ENCODE assay signal across 1 cellular context in the genomic region with DNA sequence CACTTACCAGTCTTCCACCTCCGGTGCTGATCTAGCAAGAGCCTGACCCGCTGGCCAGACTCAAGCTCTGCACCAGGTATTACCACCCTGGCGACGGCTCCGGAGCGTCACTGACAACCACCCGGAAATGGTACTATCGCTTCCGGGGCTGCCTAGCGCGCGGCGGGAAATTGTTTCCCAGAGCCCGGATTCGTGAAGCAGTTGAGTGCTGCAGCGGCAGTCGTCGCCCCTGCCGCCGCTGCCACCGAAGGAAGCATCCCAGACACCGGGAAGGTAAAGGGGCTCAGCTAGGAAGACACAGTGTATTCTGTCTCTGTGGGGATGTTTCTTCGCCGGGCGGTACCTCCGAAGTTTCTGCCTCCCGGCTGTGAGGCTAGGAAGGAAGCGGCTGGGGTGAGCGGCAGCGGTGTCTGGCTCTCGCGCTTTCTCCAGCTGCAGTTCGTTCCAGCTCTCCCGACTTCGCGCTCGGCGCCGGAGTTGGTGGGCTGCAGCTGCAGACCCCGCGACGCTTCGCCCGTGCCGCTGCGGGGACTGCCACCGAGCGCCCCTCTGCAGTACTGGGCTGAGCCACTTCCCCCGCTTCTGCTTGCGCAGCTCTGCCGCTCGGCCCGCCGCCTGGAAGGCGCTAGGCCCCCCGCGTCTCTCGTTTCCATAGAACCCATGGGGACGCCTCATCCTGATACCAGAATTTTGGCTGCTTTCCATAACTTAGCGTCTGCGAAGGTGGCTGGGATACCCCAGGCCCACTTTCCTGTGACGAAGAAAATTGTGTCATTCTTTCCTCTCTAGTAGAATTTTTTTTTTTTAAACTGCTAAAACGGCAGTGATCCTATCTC.
TF ChIP-seq lines count a peak whose summit lies in the region.

A gene with protein sequence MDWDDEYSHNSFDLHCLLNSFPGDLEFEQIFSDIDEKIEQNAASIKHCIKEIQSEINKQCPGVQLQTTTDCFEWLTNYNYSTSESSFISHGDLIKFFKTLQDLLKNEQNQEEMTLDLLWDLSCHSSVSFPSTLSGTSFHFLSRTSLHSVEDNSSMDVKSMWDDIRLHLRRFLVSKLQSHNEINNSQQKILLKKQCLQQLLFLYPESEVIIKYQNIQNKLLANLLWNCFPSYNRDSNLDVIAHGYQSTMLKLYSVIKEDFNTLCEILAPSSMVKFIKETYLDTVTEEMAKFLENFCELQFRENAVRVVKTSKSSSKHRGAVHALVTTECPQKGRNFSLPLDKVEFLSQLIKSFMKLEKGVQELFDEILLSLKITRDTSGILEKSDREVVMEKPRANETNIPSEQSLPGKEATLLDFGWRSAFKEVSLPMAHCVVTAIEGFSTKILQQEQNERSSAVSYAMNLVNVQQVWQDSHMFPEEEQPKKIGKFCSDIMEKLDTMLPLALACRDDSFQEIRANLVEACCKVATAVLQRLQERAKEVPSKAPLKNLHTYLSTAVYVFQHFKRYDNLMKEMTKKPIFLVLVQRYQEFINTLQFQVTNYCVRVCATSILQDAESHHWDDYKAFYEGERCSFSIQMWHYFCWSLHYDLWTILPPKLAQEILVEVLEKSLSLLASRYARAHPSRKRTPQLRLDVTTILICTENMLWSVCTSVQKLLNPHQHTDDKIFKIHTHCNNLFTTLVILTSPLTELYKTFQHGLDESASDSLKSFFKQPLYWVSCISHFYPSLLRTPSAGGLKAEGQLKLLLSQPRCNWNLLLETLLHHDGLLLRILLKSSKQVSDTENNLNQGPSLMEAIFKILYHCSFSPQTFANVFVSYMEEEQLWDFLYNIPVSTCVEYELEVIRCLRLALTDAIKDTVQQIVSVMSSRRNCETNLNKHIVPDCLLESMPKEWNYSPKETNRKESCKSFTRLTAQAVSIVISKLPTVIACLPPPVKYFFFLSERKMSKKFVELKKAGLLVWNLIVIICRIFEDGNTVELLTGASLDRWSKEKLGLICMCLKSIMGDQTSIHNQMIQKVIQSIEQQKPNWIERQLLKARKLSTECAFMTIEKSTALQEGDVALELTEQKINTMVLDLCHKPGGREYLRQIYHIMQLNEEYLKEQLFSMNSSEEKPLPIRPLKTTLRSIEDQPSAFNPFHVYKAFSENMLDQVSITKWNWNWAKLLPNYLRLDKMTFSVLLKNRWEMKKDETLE (N-terminal part only) (minus strand): TSS at position 112 of the 836 bp plus-strand sequence. CDS start 81,478 bp downstream, outside the sequence.
TSS of gene SLF1 (plus strand) at position 177 of the 836 bp plus-strand sequence. CDS start 10,142 bp downstream, outside the sequence.

TF ChIP-seq in HepG2, 621 proteins besides CTCF, POLR2A, EP300 and RAD21 (continued from another document and continues in another):
- TF ChIP-seq ZNF691 (CRISPR knock-in tag; IDR thresholded peaks at IDR 0.05; ENCODE audit: borderline replicate concordance, low read depth): no peak
- no peak for TF ChIP-seq ZNF75D (CRISPR knock-in tag; IDR thresholded peaks at IDR 0.05; ENCODE audit: borderline replicate concordance)
- no peak for TF ChIP-seq FOXA1 (IDR thresholded peaks at IDR 0.05)
- TF ChIP-seq FOXA1 (CRISPR knock-in tag; IDR thresholded peaks at IDR 0.05): no peak
- no peak for TF ChIP-seq HNF4G (IDR thresholded peaks at IDR 0.05; ENCODE audit: borderline replicate concordance, low read depth, low read length)
- TF ChIP-seq HNF4G (CRISPR knock-in tag; IDR thresholded peaks at IDR 0.05; ENCODE audit: borderline replicate concordance, low read depth): no peak
- TF ChIP-seq ZNF556 (CRISPR knock-in tag; IDR thresholded peaks at IDR 0.05; ENCODE audit: borderline replicate concordance): peak; percentile 68; the same call in 1 of the 2 replicates
- 0 out of 2 replicates have a peak, but pooled peaks have one; percentile 45 for TF ChIP-seq ZNF550 (CRISPR knock-in tag; IDR thresholded peaks at IDR 0.05; ENCODE audit: borderline replicate concordance)
- TF ChIP-seq ETV6 (CRISPR knock-in tag; conservative IDR thresholded peaks at IDR 0.05): 0 out of 2 replicates have a peak, but pooled peaks have one; percentile 57
- no peak for TF ChIP-seq ZNF468 (CRISPR knock-in tag; IDR thresholded peaks at IDR 0.05)
- no peak for TF ChIP-seq GMEB2 (CRISPR knock-in tag; IDR thresholded peaks at IDR 0.05; ENCODE audit: low read depth)
- no peak for TF ChIP-seq PAXIP1 (CRISPR knock-in tag; conservative IDR thresholded peaks at IDR 0.05)
- no peak for TF ChIP-seq MTF1 (CRISPR knock-in tag; IDR thresholded peaks at IDR 0.05)
- TF ChIP-seq ZNF317 (CRISPR knock-in tag; IDR thresholded peaks at IDR 0.05): no peak
- TF ChIP-seq HNF1A (IDR thresholded peaks at IDR 0.05; ENCODE audit: low read depth): no peak
- TF ChIP-seq HNF1A (CRISPR knock-in tag; IDR thresholded peaks at IDR 0.05; ENCODE audit: borderline replicate concordance): no peak
- TF ChIP-seq ZNF136 (CRISPR knock-in tag; IDR thresholded peaks at IDR 0.05; ENCODE audit: low read depth): 0 out of 2 replicates have a peak, but pooled peaks have one; percentile 44
- TF ChIP-seq ZNF567 (CRISPR knock-in tag; IDR thresholded peaks at IDR 0.05; ENCODE audit: borderline replicate concordance): no peak
- TF ChIP-seq ZNF792 (CRISPR knock-in tag; IDR thresholded peaks at IDR 0.05): no peak
- TF ChIP-seq ZNF225 (CRISPR knock-in tag; IDR thresholded peaks at IDR 0.05): 0 out of 2 replicates have a peak, but pooled peaks have one; percentile 33
- no peak for TF ChIP-seq ZBTB25 (CRISPR knock-in tag; IDR thresholded peaks at IDR 0.05)
- TF ChIP-seq, protein P1, sequence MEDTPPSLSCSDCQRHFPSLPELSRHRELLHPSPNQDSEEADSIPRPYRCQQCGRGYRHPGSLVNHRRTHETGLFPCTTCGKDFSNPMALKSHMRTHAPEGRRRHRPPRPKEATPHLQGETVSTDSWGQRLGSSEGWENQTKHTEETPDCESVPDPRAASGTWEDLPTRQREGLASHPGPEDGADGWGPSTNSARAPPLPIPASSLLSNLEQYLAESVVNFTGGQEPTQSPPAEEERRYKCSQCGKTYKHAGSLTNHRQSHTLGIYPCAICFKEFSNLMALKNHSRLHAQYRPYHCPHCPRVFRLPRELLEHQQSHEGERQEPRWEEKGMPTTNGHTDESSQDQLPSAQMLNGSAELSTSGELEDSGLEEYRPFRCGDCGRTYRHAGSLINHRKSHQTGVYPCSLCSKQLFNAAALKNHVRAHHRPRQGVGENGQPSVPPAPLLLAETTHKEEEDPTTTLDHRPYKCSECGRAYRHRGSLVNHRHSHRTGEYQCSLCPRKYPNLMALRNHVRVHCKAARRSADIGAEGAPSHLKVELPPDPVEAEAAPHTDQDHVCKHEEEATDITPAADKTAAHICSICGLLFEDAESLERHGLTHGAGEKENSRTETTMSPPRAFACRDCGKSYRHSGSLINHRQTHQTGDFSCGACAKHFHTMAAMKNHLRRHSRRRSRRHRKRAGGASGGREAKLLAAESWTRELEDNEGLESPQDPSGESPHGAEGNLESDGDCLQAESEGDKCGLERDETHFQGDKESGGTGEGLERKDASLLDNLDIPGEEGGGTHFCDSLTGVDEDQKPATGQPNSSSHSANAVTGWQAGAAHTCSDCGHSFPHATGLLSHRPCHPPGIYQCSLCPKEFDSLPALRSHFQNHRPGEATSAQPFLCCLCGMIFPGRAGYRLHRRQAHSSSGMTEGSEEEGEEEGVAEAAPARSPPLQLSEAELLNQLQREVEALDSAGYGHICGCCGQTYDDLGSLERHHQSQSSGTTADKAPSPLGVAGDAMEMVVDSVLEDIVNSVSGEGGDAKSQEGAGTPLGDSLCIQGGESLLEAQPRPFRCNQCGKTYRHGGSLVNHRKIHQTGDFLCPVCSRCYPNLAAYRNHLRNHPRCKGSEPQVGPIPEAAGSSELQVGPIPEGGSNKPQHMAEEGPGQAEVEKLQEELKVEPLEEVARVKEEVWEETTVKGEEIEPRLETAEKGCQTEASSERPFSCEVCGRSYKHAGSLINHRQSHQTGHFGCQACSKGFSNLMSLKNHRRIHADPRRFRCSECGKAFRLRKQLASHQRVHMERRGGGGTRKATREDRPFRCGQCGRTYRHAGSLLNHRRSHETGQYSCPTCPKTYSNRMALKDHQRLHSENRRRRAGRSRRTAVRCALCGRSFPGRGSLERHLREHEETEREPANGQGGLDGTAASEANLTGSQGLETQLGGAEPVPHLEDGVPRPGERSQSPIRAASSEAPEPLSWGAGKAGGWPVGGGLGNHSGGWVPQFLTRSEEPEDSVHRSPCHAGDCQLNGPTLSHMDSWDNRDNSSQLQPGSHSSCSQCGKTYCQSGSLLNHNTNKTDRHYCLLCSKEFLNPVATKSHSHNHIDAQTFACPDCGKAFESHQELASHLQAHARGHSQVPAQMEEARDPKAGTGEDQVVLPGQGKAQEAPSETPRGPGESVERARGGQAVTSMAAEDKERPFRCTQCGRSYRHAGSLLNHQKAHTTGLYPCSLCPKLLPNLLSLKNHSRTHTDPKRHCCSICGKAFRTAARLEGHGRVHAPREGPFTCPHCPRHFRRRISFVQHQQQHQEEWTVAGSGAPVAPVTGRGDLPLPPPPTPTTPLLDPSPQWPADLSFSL (CRISPR knock-in tag; IDR thresholded peaks at IDR 0.05): no peak
